8 cellular contexts compared by ENCODE assay signal in genomic region chr1:36150296-36151132, GRCh38. TPM values are rescaled to one million over a fixed set of nuclear protein-coding genes. Genes with fewer than 3 reads are reported as not detected.
DNase-seq lines count a peak whose midpoint lies in the region; ATAC-seq lines count a peak whose summit lies in the region.

No MANE protein-coding gene starts in this region.

- H3K9ac ChIP-seq in skeletal muscle tissue (ENCODE audit: low read depth in 1 of 3, low read length in 3 of 3): peak overlapping the region; percentile 74 to 94 (median 83)

- ATAC-seq in HG03045 (IDR thresholded peaks at IDR 0.05; ENCODE audit: unreplicated experiment): peak; percentile 47

- H3K9me3 ChIP-seq in skeletal muscle tissue (ENCODE audit: control insufficient read depth in 3 of 3, low read length in 3 of 3): no peaks in the 10 kb centered on the region

- in situ Hi-C loops in T47D (cut with HindIII; ENCODE audit: low pct_unique_long_range_greater_than_20kb, low sequenced_read_pairs): no loop called here

- no peaks in the 10 kb centered on the region for H3K27me3 ChIP-seq in skeletal muscle tissue (ENCODE audit: control insufficient read depth in 3 of 3, insufficient read depth in 3 of 3, low read length in 3 of 3)

- DNase-seq in SIG-M5 treated with dmso at 0.1 percent for 504 hours (lab: John Stamatoyannopoulos, UW; ENCODE audit: unreplicated experiment): peak; percentile 78
- DNase-seq in SIG-M5 (lab: John Stamatoyannopoulos, UW): no peak
- DNase-seq in NCI-H2107 treated with DMSO at 0.1 percent for 48 hours (lab: John Stamatoyannopoulos, UW; ENCODE audit: unreplicated experiment): peak; percentile 86
- peak; percentile 81 for DNase-seq in UCSD-AML1 (lab: John Stamatoyannopoulos, UW; ENCODE audit: unreplicated experiment)
- peak; percentile 61 to 95 for DNase-seq in T47D (ENCODE audit: low read depth in 1 of 2, low spot score in 1 of 2)
- peak; percentile 70 for DNase-seq in iPS-NIHi11 (ENCODE audit: low spot score)

- peaks cover 0 to 4% (median 0%) of the 10 kb centered on the region in 3 donors for H3K36me3 ChIP-seq in skeletal muscle tissue (ENCODE audit: control insufficient read depth in 3 of 3, insufficient read depth in 3 of 3, low read length in 3 of 3)

- peaks cover 51 to 70% (median 57%) of the 10 kb centered on the region in 3 donors for H3K4me1 ChIP-seq in skeletal muscle tissue (ENCODE audit: control insufficient read depth in 3 of 3, insufficient read depth in 3 of 3, low read length in 3 of 3)

- H3K27ac ChIP-seq in skeletal muscle tissue (ENCODE audit: low read depth, low read length): peak overlapping the region; percentile 96

- H3K4me3 ChIP-seq in skeletal muscle tissue (ENCODE audit: low read length in 3 of 3): peak overlapping the region; percentile 45 to 63 (median 56)

RNA-seq across cellular contexts. Expression of gene TRAPPC3, which starts 1.2 kb away (rescaled TPM):
- total RNA-seq in skeletal muscle tissue: 30.3 TPM

RNA-seq across cellular contexts. Expression of gene MAP7D1, which starts 5.4 kb away (rescaled TPM):
- total RNA-seq in skeletal muscle tissue: 71.0 TPM

RNA-seq across cellular contexts. Expression of gene COL8A2, which starts 25.5 kb away (rescaled TPM):
- 11.0 TPM for total RNA-seq in skeletal muscle tissue
